Comparison of ENCODE assay signal across 8 cellular contexts in the genomic region with DNA sequence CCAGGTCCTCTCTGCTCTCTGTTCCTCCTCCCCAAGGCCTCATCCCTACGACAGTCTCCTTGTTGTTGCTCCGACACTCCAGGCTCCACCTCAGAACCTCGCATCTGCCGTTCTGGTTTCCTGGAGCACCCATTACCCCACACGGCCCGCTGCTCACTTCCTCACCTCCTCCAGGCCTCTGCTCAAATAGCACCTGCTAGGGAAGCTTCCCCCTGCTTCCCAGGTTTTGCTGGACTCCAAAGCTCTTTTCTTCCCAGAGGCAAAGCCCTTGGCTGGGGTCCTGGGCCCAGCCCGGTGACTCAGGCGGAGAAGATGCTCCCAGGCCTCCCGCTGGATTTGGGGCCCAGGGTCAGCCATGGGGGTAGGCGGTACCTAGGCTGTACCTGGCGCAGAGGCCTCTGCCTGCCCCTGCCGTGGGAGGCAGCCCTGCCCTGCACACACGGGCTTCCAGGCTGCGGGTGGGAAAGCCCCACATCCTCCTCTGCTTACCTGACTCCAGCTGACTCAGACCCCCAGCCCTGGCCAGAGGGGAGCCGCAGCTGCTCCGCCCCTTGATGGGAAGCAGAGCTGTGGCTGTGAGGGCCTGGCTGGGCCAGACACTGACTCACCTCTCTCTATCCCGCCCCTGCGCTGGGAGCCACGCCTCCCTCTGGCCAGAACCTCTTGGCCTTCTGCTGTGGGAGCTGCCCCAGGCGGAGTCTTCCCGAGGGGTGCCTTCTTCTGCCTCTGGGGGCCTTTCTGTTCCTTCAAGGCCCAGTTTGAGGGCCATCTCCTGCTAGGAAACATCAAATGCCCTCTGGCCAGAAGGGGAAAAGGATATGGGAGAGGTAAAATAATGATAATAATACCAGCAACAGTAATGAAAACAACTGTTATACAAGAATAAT.
DNase-seq lines count a peak whose midpoint lies in the region; ATAC-seq and TF ChIP-seq lines count a peak whose summit lies in the region.

No MANE protein-coding gene starts in this region.

- H3K4me3 ChIP-seq in right atrium auricular region (no peak overlapping the region), skin epidermis (peak overlapping the region; percentile 10 to 30 (median 18))

- no peak overlapping the region for H3K4me3 Mint-ChIP-seq in activated naive CD8-positive, alpha-beta T cell treated with anti-CD3 and anti-CD28 coated beads for 36 hours
- H3K4me3 Mint-ChIP-seq in activated naive CD4-positive, alpha-beta T cell treated with anti-CD3 and anti-CD28 coated beads, Interleukin-2, amount 10 ng/mL, durations not matched to agents 7 days and 5 days = no peak overlapping the region

- H3K4me1 ChIP-seq in right atrium auricular region = peaks cover 0 to 16% of the 10 kb centered on the region in 2 donors

- no peaks in the 10 kb centered on the region for H3K9me3 ChIP-seq in right atrium auricular region

- CTCF ChIA-PET in activated naive CD4-positive, alpha-beta T cell treated with anti-CD3 and anti-CD28 coated beads, Interleukin-2, amount 10 ng/mL, durations not matched to agents 7 days and 5 days (lab: Charles Lee) = no interaction called here

- no peak for TF ChIP-seq CTCF in right atrium auricular region (IDR thresholded peaks at IDR 0.05)

- no peaks in the 10 kb centered on the region for H3K36me3 ChIP-seq in right atrium auricular region

- no peak overlapping the region for H3K27ac Mint-ChIP-seq in activated naive CD8-positive, alpha-beta T cell treated with anti-CD3 and anti-CD28 coated beads for 36 hours
- no peak overlapping the region for H3K27ac Mint-ChIP-seq in activated naive CD4-positive, alpha-beta T cell treated with anti-CD3 and anti-CD28 coated beads, Interleukin-2, amount 10 ng/mL, durations not matched to agents 7 days and 5 days

- H3K27me3 Mint-ChIP-seq in activated naive CD8-positive, alpha-beta T cell treated with anti-CD3 and anti-CD28 coated beads for 36 hours = peaks cover 11% of the 10 kb centered on the region
- peaks cover 50% of the 10 kb centered on the region for H3K27me3 Mint-ChIP-seq in activated naive CD4-positive, alpha-beta T cell treated with anti-CD3 and anti-CD28 coated beads, Interleukin-2, amount 10 ng/mL, durations not matched to agents 7 days and 5 days

- peak overlapping the region; percentile 37 to 62 for H3K27ac ChIP-seq in right atrium auricular region
- H3K27ac ChIP-seq in skin epidermis = peak overlapping the region in 20 of 21 experiments; percentile 64 to 93 (median 87)

- H3K27me3 ChIP-seq in right atrium auricular region = no peaks in the 10 kb centered on the region

- no peaks in the 10 kb centered on the region for H3K9me3 Mint-ChIP-seq in activated naive CD8-positive, alpha-beta T cell treated with anti-CD3 and anti-CD28 coated beads for 36 hours
- no peaks in the 10 kb centered on the region for H3K9me3 Mint-ChIP-seq in activated naive CD4-positive, alpha-beta T cell treated with anti-CD3 and anti-CD28 coated beads, Interleukin-2, amount 10 ng/mL, durations not matched to agents 7 days and 5 days

- ATAC-seq in HG03025 (IDR thresholded peaks at IDR 0.05; ENCODE audit: low FRiP score, unreplicated experiment) = no peak

- DNase-seq in stimulated activated CD4-positive, alpha-beta T cell treated with anti-CD3 and anti-CD28 coated beads, Interleukin-1b, Interleukin-23, amount 100 ng/mL, for 48 hours = peak; percentile 50
- DNase-seq in stimulated activated CD4-positive, alpha-beta T cell treated with anti-CD3 and anti-CD28 coated beads, Interleukin-12 subunit alpha, Interleukin-12 subunit beta, amount 100 ng/mL, for 4 hours = no peak
- peak; percentile 47 for DNase-seq in activated naive CD8-positive, alpha-beta T cell treated with anti-CD3 and anti-CD28 coated beads for 36 hours
- DNase-seq in right atrium auricular region (ENCODE audit: low spot score) = peak; percentile 89
- no peak for DNase-seq in activated CD4-positive, CD25-positive, alpha-beta regulatory T cell (lab: John Stamatoyannopoulos, UW)
- no peak for DNase-seq in activated naive CD4-positive, alpha-beta T cell treated with anti-CD3 and anti-CD28 coated beads, Interleukin-2, amount 10 ng/mL, durations not matched to agents 7 days and 5 days

- H3K36me3 Mint-ChIP-seq in activated naive CD8-positive, alpha-beta T cell treated with anti-CD3 and anti-CD28 coated beads for 36 hours = no peaks in the 10 kb centered on the region
- no peaks in the 10 kb centered on the region for H3K36me3 Mint-ChIP-seq in activated naive CD4-positive, alpha-beta T cell treated with anti-CD3 and anti-CD28 coated beads, Interleukin-2, amount 10 ng/mL, durations not matched to agents 7 days and 5 days

- H3K4me1 Mint-ChIP-seq in activated naive CD8-positive, alpha-beta T cell treated with anti-CD3 and anti-CD28 coated beads for 36 hours = peaks cover 6% of the 10 kb centered on the region
- no peaks in the 10 kb centered on the region for H3K4me1 Mint-ChIP-seq in activated naive CD4-positive, alpha-beta T cell treated with anti-CD3 and anti-CD28 coated beads, Interleukin-2, amount 10 ng/mL, durations not matched to agents 7 days and 5 days

Comparison
In these comparisons a context has a peak if more than half of its experiments do, and no peak if none do; other contexts are left out.
1. DNase-seq: peak in stimulated activated CD4-positive, alpha-beta T cell treated with anti-CD3 and anti-CD28 coated beads, Interleukin-1b, Interleukin-23, amount 100 ng/mL, for 48 hours (single experiment), activated naive CD8-positive, alpha-beta T cell treated with anti-CD3 and anti-CD28 coated beads for 36 hours (single experiment) and right atrium auricular region (single experiment); none in stimulated activated CD4-positive, alpha-beta T cell treated with anti-CD3 and anti-CD28 coated beads, Interleukin-12 subunit alpha, Interleukin-12 subunit beta, amount 100 ng/mL, for 4 hours (single experiment), activated CD4-positive, CD25-positive, alpha-beta regulatory T cell (0 of 4) and activated naive CD4-positive, alpha-beta T cell treated with anti-CD3 and anti-CD28 coated beads, Interleukin-2, amount 10 ng/mL, durations not matched to agents 7 days and 5 days (single experiment).
2. H3K4me3 ChIP-seq: peak in skin epidermis (7 of 7); none in right atrium auricular region (0 of 2).